In the genomic region with DNA sequence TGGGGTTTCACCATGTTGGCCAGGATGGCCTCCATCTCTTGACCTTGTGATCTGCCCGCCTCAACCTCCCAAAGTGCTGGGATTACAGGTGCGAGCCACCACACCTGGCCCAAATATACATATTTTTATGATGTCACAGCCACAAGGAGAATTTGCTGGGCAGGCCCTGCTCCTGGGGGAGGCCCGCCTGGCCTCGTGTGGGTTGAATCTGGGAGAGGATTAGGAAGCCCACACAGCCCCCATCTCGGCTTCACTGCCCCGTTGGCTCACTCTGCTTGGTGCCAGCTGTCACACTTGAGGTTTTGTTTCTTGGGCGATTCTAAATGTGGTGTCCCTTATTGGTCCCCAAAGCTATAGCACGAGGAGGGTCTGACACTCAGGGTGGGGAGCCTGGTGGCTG, we compare ENCODE assay signal across 28 cellular contexts.
"Had no signal": no experiment of that assay in that cellular context is flagged by ENCODE, and none has a peak within 500 bp of the region (broad histone marks: within the 10 kb centered on the region; RNA-seq: fewer than 3 reads in every experiment).

No MANE protein-coding gene starts in this region.

- ATAC-seq: stimulated activated effector memory CD8-positive, alpha-beta T cell treated with anti-CD3 and anti-CD28 coated beads, Interleukin-12 subunit alpha, Interleukin-12 subunit beta, amount 100 ng/mL, for 72 hours; stimulated activated memory B cell treated with anti-CD40 and anti-IgM and Interleukin-4, amounts not matched to agents 10 μg/mL and 1 μg/mL and 100 μg/mL, for 72 hours; stimulated activated naive B cell treated with anti-CD40 and anti-IgM and Interleukin-4, amounts not matched to agents 10 μg/mL and 1 μg/mL and 100 μg/mL, for 72 hours; stimulated activated naive CD8-positive, alpha-beta T cell treated with anti-CD3 and anti-CD28 coated beads, Interleukin-15, amount 100 ng/mL, for 72 hours; stimulated activated naive CD8-positive, alpha-beta T cell treated with anti-CD3 and anti-CD28 coated beads, Interleukin-15, Interleukin-2, amounts not matched to agents 100 U/mL and 50 U/mL, for 24 hours; upper lobe of right lung had no signal

- H3K4me3 ChIP-seq: stomach, suprapubic skin, testis, thoracic aorta, thyroid gland, tibial artery, tibial nerve, transverse colon, upper lobe of left lung, upper lobe of right lung, uterus, vagina had no signal

- H3K27ac ChIP-seq: stomach, suprapubic skin, testis, thoracic aorta, thyroid gland, tibial artery, tibial nerve, transverse colon, upper lobe of left lung, upper lobe of right lung, uterus, vagina had no signal

- DNase-seq: stimulated activated CD4-positive, alpha-beta T cell treated with anti-CD3 and anti-CD28 coated beads, Interleukin-2, amount 100 ng/mL, for 48 hours; stimulated activated CD4-positive, alpha-beta T cell treated with anti-CD3 and anti-CD28 coated beads, Interleukin-4, amount 100 ng/mL, for 1 hour; stimulated activated CD4-positive, alpha-beta T cell treated with anti-CD3 and anti-CD28 coated beads, Interleukin-4, amount 100 ng/mL, for 24 hours; stimulated activated CD4-positive, alpha-beta T cell treated with anti-CD3 and anti-CD28 coated beads, Interleukin-4, amount 100 ng/mL, for 4 hours; stimulated activated CD8-positive, alpha-beta memory T cell treated with anti-CD3 and anti-CD28 coated beads, Interleukin-4, amount 100 ng/mL, for 48 hours; stimulated activated naive B cell treated with anti-CD40 and anti-IgM and Interleukin-4, amounts not matched to agents 10 μg/mL and 1 μg/mL and 100 μg/mL, for 72 hours; stimulated activated naive CD4-positive, alpha-beta T cell; stimulated activated naive CD4-positive, alpha-beta T cell treated with Interleukin-2 at 50 U/mL for 16 hours; stimulated activated naive CD8-positive, alpha-beta T cell treated with anti-CD3 and anti-CD28 coated beads, Interleukin-15, amount 100 ng/mL, for 72 hours; stimulated activated naive CD8-positive, alpha-beta T cell treated with anti-CD3 and anti-CD28 coated beads, Interleukin-15, Interleukin-2, amounts not matched to agents 100 U/mL and 50 U/mL, for 24 hours; stomach; substantia nigra; testis; thyroid gland; tibial artery; transverse colon; trophoblast cell; upper lobe of left lung; upper lobe of right lung; uterus had no signal

- H3K4me3 Mint-ChIP-seq: stimulated activated effector memory CD8-positive, alpha-beta T cell treated with anti-CD3 and anti-CD28 coated beads, Interleukin-12 subunit alpha, Interleukin-12 subunit beta, amount 100 ng/mL, for 72 hours; stimulated activated memory B cell treated with anti-CD40 and anti-IgM and Interleukin-4, amounts not matched to agents 10 μg/mL and 1 μg/mL and 100 μg/mL, for 72 hours; stimulated activated naive B cell treated with anti-CD40 and anti-IgM and Interleukin-4, amounts not matched to agents 10 μg/mL and 1 μg/mL and 100 μg/mL, for 72 hours; stimulated activated naive CD8-positive, alpha-beta T cell treated with anti-CD3 and anti-CD28 coated beads, Interleukin-15, amount 100 ng/mL, for 72 hours; stimulated activated naive CD8-positive, alpha-beta T cell treated with anti-CD3 and anti-CD28 coated beads, Interleukin-15, Interleukin-2, amounts not matched to agents 100 ng/mL and 50 ng/mL, for 24 hours; type B pancreatic cell had no signal

- H3K27ac Mint-ChIP-seq: stimulated activated effector memory CD8-positive, alpha-beta T cell treated with anti-CD3 and anti-CD28 coated beads, Interleukin-12 subunit alpha, Interleukin-12 subunit beta, amount 100 ng/mL, for 72 hours; stimulated activated memory B cell treated with anti-CD40 and anti-IgM and Interleukin-4, amounts not matched to agents 10 μg/mL and 1 μg/mL and 100 μg/mL, for 72 hours; stimulated activated naive B cell treated with anti-CD40 and anti-IgM and Interleukin-4, amounts not matched to agents 10 μg/mL and 1 μg/mL and 100 μg/mL, for 72 hours; stimulated activated naive CD8-positive, alpha-beta T cell treated with anti-CD3 and anti-CD28 coated beads, Interleukin-15, Interleukin-2, amounts not matched to agents 100 ng/mL and 50 ng/mL, for 24 hours; type B pancreatic cell had no signal

- H3K36me3 Mint-ChIP-seq: stimulated activated effector memory CD8-positive, alpha-beta T cell treated with anti-CD3 and anti-CD28 coated beads, Interleukin-12 subunit alpha, Interleukin-12 subunit beta, amount 100 ng/mL, for 72 hours; stimulated activated memory B cell treated with anti-CD40 and anti-IgM and Interleukin-4, amounts not matched to agents 10 μg/mL and 1 μg/mL and 100 μg/mL, for 72 hours; type B pancreatic cell had no signal

- H3K27me3 ChIP-seq: testis, thyroid gland, tibial nerve, transverse colon, upper lobe of left lung, upper lobe of right lung, uterus, vagina had no signal

- H3K36me3 ChIP-seq: stomach, suprapubic skin, thoracic aorta, thyroid gland, tibial artery, tibial nerve, transverse colon, upper lobe of left lung, upper lobe of right lung, uterus, vagina had no signal

- H3K4me1 ChIP-seq: stomach, suprapubic skin, testis, thyroid gland, tibial artery, tibial nerve, transverse colon, upper lobe of left lung, upper lobe of right lung, uterus, vagina had no signal

- H3K9me3 ChIP-seq: testis, thyroid gland, upper lobe of right lung, uterus had no signal

- H3K4me1 Mint-ChIP-seq: stimulated activated effector memory CD8-positive, alpha-beta T cell treated with anti-CD3 and anti-CD28 coated beads, Interleukin-12 subunit alpha, Interleukin-12 subunit beta, amount 100 ng/mL, for 72 hours; stimulated activated memory B cell treated with anti-CD40 and anti-IgM and Interleukin-4, amounts not matched to agents 10 μg/mL and 1 μg/mL and 100 μg/mL, for 72 hours; stimulated activated naive B cell treated with anti-CD40 and anti-IgM and Interleukin-4, amounts not matched to agents 10 μg/mL and 1 μg/mL and 100 μg/mL, for 72 hours; stimulated activated naive CD8-positive, alpha-beta T cell treated with anti-CD3 and anti-CD28 coated beads, Interleukin-15, amount 100 ng/mL, for 72 hours had no signal
